Comparison of ENCODE assay signal across 17 cellular contexts in the genomic region with DNA sequence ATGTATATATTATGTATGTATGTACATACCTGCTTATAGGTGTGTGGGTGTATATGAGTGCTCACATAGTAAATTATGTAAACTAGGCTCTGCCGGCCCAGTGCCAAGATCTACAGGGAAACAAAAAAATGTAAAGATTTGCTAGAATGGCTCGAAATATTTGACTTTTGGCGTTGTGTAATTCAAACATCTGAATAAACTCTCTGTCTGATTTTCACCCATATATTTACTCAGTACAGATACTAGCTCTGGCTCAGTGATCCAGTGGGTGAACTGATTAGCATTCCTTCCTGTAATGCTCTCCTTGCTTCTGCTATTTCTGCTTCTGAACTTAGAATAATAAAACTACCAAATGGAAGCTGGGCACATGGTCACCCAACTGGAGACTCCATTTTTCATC.
"Had no signal": no experiment of that assay in that cellular context is flagged by ENCODE, and none has a peak within 500 bp of the region (broad histone marks: within the 10 kb centered on the region; RNA-seq: fewer than 3 reads in every experiment).

No MANE protein-coding gene starts in this region.

- H3K27ac ChIP-seq: hepatocyte, right atrium auricular region had no signal

- H3K27me3 ChIP-seq: hepatocyte, right atrium auricular region had no signal

- H3K9me3 Mint-ChIP-seq: dendritic cell treated with granulocyte-macrophage colony-stimulating factor and Interleukin-4, amounts not matched to agents 40 ng/mL and 50 ng/mL, for 4 days; type B pancreatic cell had no signal

- H3K36me3 ChIP-seq: right atrium auricular region had no signal

- H3K4me2 ChIP-seq: hepatocyte had no signal

- H2AFZ ChIP-seq: hepatocyte had no signal

- H3K4me3 Mint-ChIP-seq: dendritic cell treated with granulocyte-macrophage colony-stimulating factor and Interleukin-4, amounts not matched to agents 40 ng/mL and 50 ng/mL, for 4 days; naive thymus-derived CD4-positive, alpha-beta T cell; type B pancreatic cell had no signal

- H3K9me3 ChIP-seq: right atrium auricular region had no signal

- H3K4me3 ChIP-seq: hepatocyte, lung, right atrium auricular region had no signal

- ATAC-seq: left colon; left ventricle myocardium superior; naive thymus-derived CD4-positive, alpha-beta T cell had no signal

- H3K79me2 ChIP-seq: hepatocyte had no signal

- H3K36me3 Mint-ChIP-seq: naive thymus-derived CD4-positive, alpha-beta T cell; type B pancreatic cell had no signal

- H3K4me1 Mint-ChIP-seq: naive thymus-derived CD4-positive, alpha-beta T cell had no signal

- DNase-seq: erythroblast; foreskin melanocyte; head of caudate nucleus; kidney; left colon; left ventricle myocardium superior; naive thymus-derived CD4-positive, alpha-beta T cell; small intestine; stimulated activated CD4-positive, alpha-beta T cell treated with anti-CD3 and anti-CD28 coated beads, Interleukin-12 subunit alpha, Interleukin-12 subunit beta, amount 100 ng/mL, for 4 hours; stimulated activated naive CD4-positive, alpha-beta T cell had no signal

- H3K27me3 Mint-ChIP-seq: type B pancreatic cell had no signal

- H3K27ac Mint-ChIP-seq: dendritic cell treated with granulocyte-macrophage colony-stimulating factor and Interleukin-4, amounts not matched to agents 40 ng/mL and 50 ng/mL, for 4 days; naive thymus-derived CD4-positive, alpha-beta T cell; type B pancreatic cell had no signal

- FAIRE-seq: endothelial cell of umbilical vein, kidney, small intestine, urothelium cell line had no signal
